In genomic region chr22:21707677-21708076, GRCh38 we compare ENCODE assay signal across 15 cellular contexts. TPM values are rescaled to one million over a fixed set of nuclear protein-coding genes. Genes with fewer than 3 reads are reported as not detected.
DNase-seq lines count a peak whose midpoint lies in the region; ATAC-seq and TF ChIP-seq lines count a peak whose summit lies in the region.
"Had no signal": no experiment of that assay in that cellular context is flagged by ENCODE, and none has a peak within 500 bp of the region (broad histone marks: within the 10 kb centered on the region; RNA-seq: fewer than 3 reads in every experiment).

No MANE protein-coding gene starts in this region.

- ATAC-seq in GM21619 (IDR thresholded peaks at IDR 0.05; ENCODE audit: unreplicated experiment) (no peak), HG02642 (IDR thresholded peaks at IDR 0.05; ENCODE audit: poor library complexity, unreplicated experiment) (no peak)
- ATAC-seq: foreskin keratinocyte had no signal

- H3K4me3 Mint-ChIP-seq in glutamatergic neuron (ENCODE audit: unreplicated experiment), result peak overlapping the region; percentile 42
- H3K4me3 Mint-ChIP-seq in activated CD4-positive, alpha-beta T cell treated with anti-CD3 and anti-CD28 coated beads, Interleukin-2, amount 10 ng/mL, durations not matched to agents 7 days and 5 days, result no peak overlapping the region

- H3K4me3 ChIP-seq in LNCaP clone FGC (ENCODE audit: low read depth, low read length), result no peak overlapping the region
- H3K4me3 ChIP-seq: breast epithelium, SK-N-MC had no signal

- DNase-seq in AG08396 (ENCODE audit: low spot score), result peak; percentile 6
- peak; percentile 92 for DNase-seq in LNCaP clone FGC (ENCODE audit: low read depth)
- peak; percentile 94 for DNase-seq in NCI-H82 treated with DMSO at 0.1 percent for 48 hours (lab: John Stamatoyannopoulos, UW; ENCODE audit: unreplicated experiment)
- DNase-seq in glutamatergic neuron, result no peak
- no peak for DNase-seq in activated CD4-positive, alpha-beta T cell treated with anti-CD3 and anti-CD28 coated beads, Interleukin-2, amount 10 ng/mL, durations not matched to agents 7 days and 5 days
- DNase-seq in SW 1271 (lab: John Stamatoyannopoulos, UW), result no peak
- DNase-seq: activated gamma-delta T cell treated with Interleukin-2 at 50 U/mL for 16 hours, DMS79, foreskin keratinocyte, NCI-H1436 treated with DMSO at 0.1 percent for 48 hours, nucleus accumbens had no signal

- H3K4me1 Mint-ChIP-seq in glutamatergic neuron (ENCODE audit: low read depth, unreplicated experiment), result peaks cover 9% of the 10 kb centered on the region
- H3K4me1 Mint-ChIP-seq in activated CD4-positive, alpha-beta T cell treated with anti-CD3 and anti-CD28 coated beads, Interleukin-2, amount 10 ng/mL, durations not matched to agents 7 days and 5 days, result peaks cover 3% of the 10 kb centered on the region

- peak overlapping the region; percentile 79 for H3K27ac Mint-ChIP-seq in glutamatergic neuron (ENCODE audit: unreplicated experiment)
- H3K27ac Mint-ChIP-seq in activated CD4-positive, alpha-beta T cell treated with anti-CD3 and anti-CD28 coated beads, Interleukin-2, amount 10 ng/mL, durations not matched to agents 7 days and 5 days, result no peak overlapping the region

- POLR2A ChIA-PET in activated CD4-positive, alpha-beta T cell treated with anti-CD3 and anti-CD28 coated beads, Interleukin-2, amount 10 ng/mL, durations not matched to agents 7 days and 5 days (lab: Charles Lee), result no interaction called here

- peaks cover 9% of the 10 kb centered on the region for H3K27me3 Mint-ChIP-seq in glutamatergic neuron (ENCODE audit: unreplicated experiment)
- no peaks in the 10 kb centered on the region for H3K27me3 Mint-ChIP-seq in activated CD4-positive, alpha-beta T cell treated with anti-CD3 and anti-CD28 coated beads, Interleukin-2, amount 10 ng/mL, durations not matched to agents 7 days and 5 days

- H3K36me3 Mint-ChIP-seq in glutamatergic neuron (ENCODE audit: unreplicated experiment), result peaks cover 11% of the 10 kb centered on the region
- no peaks in the 10 kb centered on the region for H3K36me3 Mint-ChIP-seq in activated CD4-positive, alpha-beta T cell treated with anti-CD3 and anti-CD28 coated beads, Interleukin-2, amount 10 ng/mL, durations not matched to agents 7 days and 5 days (ENCODE audit: low read depth)

- H3K9me3 Mint-ChIP-seq in glutamatergic neuron (ENCODE audit: unreplicated experiment), result peaks cover 5% of the 10 kb centered on the region
- H3K9me3 Mint-ChIP-seq in activated CD4-positive, alpha-beta T cell treated with anti-CD3 and anti-CD28 coated beads, Interleukin-2, amount 10 ng/mL, durations not matched to agents 7 days and 5 days, result no peaks in the 10 kb centered on the region

- no peak for TF ChIP-seq CTCF in LNCaP clone FGC (IDR thresholded peaks at IDR 0.05; ENCODE audit: control insufficient read depth, extremely low read depth, insufficient read depth)
- TF ChIP-seq CTCF in glutamatergic neuron (IDR thresholded peaks at IDR 0.05; ENCODE audit: partially characterized antibody, unreplicated experiment), result no peak

- CTCF ChIA-PET in activated CD4-positive, alpha-beta T cell treated with anti-CD3 and anti-CD28 coated beads, Interleukin-2, amount 10 ng/mL, durations not matched to agents 7 days and 5 days (lab: Charles Lee), result interaction anchor here (1.4 kb wide), 1 partner anchor 11 kb away, joined by 5 read pairs; no protein-coding TSS in a partner anchor

RNA-seq across cellular contexts. Expression of gene YPEL1, which starts 27.9 kb away (rescaled TPM):
- 71.2 TPM for total RNA-seq in glutamatergic neuron (ENCODE audit: unreplicated experiment)
- total RNA-seq in activated CD4-positive, alpha-beta T cell treated with anti-CD3 and anti-CD28 coated beads, Interleukin-2, amount 10 ng/mL, durations not matched to agents 7 days and 5 days, result 10 to 100 TPM in 1 of 2 experiments, 1 to 10 TPM in 1; 8.9 to 11.0 TPM
- total RNA-seq: foreskin keratinocyte had no signal

RNA-seq across cellular contexts. Expression of gene PPIL2, which starts 41.9 kb away (rescaled TPM):
- 61.6 TPM for total RNA-seq in glutamatergic neuron (ENCODE audit: unreplicated experiment)
- 10 to 100 TPM; 75.9 to 82.7 TPM for total RNA-seq in activated CD4-positive, alpha-beta T cell treated with anti-CD3 and anti-CD28 coated beads, Interleukin-2, amount 10 ng/mL, durations not matched to agents 7 days and 5 days

Comparison
In these comparisons a context has a peak if more than half of its experiments do, and no peak if none do; other contexts are left out.
1. DNase-seq: peak in AG08396 (single experiment), LNCaP clone FGC (single experiment) and NCI-H82 treated with DMSO at 0.1 percent for 48 hours (single experiment); none in glutamatergic neuron (single experiment), activated CD4-positive, alpha-beta T cell treated with anti-CD3 and anti-CD28 coated beads, Interleukin-2, amount 10 ng/mL, durations not matched to agents 7 days and 5 days (single experiment) and SW 1271 (0 of 2).